8 cellular contexts compared by ENCODE assay signal in the genomic region with DNA sequence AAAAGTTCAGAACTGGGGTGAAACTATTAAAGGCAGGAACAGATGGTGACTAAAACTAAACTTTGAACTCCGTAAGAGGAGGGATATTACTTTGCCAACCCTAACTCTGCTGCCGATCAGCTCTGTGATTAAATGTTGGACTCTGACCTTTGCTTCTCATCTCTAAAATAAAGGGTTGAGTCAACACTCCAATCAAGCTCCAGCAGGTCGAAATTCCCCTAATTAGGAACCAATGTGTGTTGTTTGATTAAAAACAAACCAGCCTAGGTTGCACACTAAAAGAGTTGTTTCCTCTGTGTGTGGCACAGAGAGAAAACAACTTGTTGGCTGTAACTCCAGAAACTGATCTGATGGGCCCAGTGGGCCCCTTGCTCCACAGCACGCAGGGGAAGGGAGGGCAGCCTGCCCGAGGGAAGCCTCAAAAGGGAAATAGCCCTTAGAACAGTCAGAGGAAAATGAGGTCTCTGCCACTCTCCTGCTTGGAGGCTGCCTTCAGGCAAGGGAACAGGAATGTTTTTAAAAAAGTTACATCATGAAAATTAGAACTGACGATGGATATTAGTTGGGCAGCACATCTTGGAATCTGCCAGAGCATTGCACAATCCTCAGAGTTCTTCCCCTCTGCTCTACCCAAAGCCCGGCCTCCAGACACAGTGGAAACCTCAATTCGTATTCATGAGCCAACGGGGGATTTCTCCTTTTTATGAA.
DNase-seq lines count a peak whose midpoint lies in the region; ATAC-seq and TF ChIP-seq lines count a peak whose summit lies in the region.

No MANE protein-coding gene starts in this region.

- TF ChIP-seq CTCF in esophagus squamous epithelium (IDR thresholded peaks at IDR 0.05) (no peak), omental fat pad (IDR thresholded peaks at IDR 0.05) (no peak), mesothelial cell of epicardium (IDR thresholded peaks at IDR 0.05; ENCODE audit: unreplicated experiment) (no peak)

- H3K36me3 Mint-ChIP-seq in mesothelial cell of epicardium = no peaks in the 10 kb centered on the region

- H3K9me3 ChIP-seq in esophagus squamous epithelium = no peaks in the 10 kb centered on the region

- peaks cover 10 to 30% (median 20%) of the 10 kb centered on the region in 3 donors for H3K4me1 ChIP-seq in esophagus squamous epithelium

- no peak overlapping the region for H3K4me3 Mint-ChIP-seq in mesothelial cell of epicardium

- no peaks in the 10 kb centered on the region for H3K9me3 Mint-ChIP-seq in mesothelial cell of epicardium

- H3K4me1 Mint-ChIP-seq in mesothelial cell of epicardium = peaks cover 4% of the 10 kb centered on the region

- H3K36me3 ChIP-seq in esophagus squamous epithelium = no peaks in the 10 kb centered on the region

- intact Hi-C loops in esophagus squamous epithelium (cut with DNase I) = no loop called here

- H3K4me3 ChIP-seq in esophagus squamous epithelium = peak overlapping the region in 1 of 4 donors; percentile 14

- WGBS in esophagus squamous epithelium, 2 donors = 17 to 33% methylated on average over 8 to 9 of the region's 9 CpGs

- H3K27ac ChIP-seq in esophagus squamous epithelium = peak overlapping the region; percentile 65 to 81 (median 76)

- no peak for TF ChIP-seq POLR2A in esophagus squamous epithelium (IDR thresholded peaks at IDR 0.05)

- ATAC-seq in omental fat pad (ENCODE audit: low FRiP score) = peak; percentile 80

- peaks cover 3% of the 10 kb centered on the region for H3K27me3 Mint-ChIP-seq in mesothelial cell of epicardium (ENCODE audit: low read depth)

- no peaks in the 10 kb centered on the region for H3K27me3 ChIP-seq in esophagus squamous epithelium

- DNase-seq in AG08395 (ENCODE audit: low spot score) (peak; percentile 80), NCI-H69 (lab: John Stamatoyannopoulos, UW) (peak; percentile 83), esophagus squamous epithelium (lab: John Stamatoyannopoulos, UW) (no peak), omental fat pad (ENCODE audit: low spot score) (no peak), globus pallidus (ENCODE audit: low spot score) (no peak), mesothelial cell of epicardium (ENCODE audit: low spot score in 2 of 2, unreplicated experiment in 2 of 2) (no peak), NCI-H128 (lab: John Stamatoyannopoulos, UW; ENCODE audit: unreplicated experiment) (no peak), NCI-H2196 (lab: John Stamatoyannopoulos, UW; ENCODE audit: unreplicated experiment) (no peak)

- H3K27ac Mint-ChIP-seq in mesothelial cell of epicardium = no peak overlapping the region

Comparison
In these comparisons a context has a peak if more than half of its experiments do, and no peak if none do; other contexts are left out.
1. DNase-seq: peak in AG08395 (single experiment) and NCI-H69 (single experiment); none in esophagus squamous epithelium (single experiment), omental fat pad (single experiment), globus pallidus (single experiment), mesothelial cell of epicardium (0 of 2), NCI-H128 (single experiment) and NCI-H2196 (single experiment).